1 cellular context compared by ENCODE assay signal in genomic region chr17:47709594-47709993, GRCh38.
TF ChIP-seq lines count a peak whose summit lies in the region.

No MANE protein-coding gene starts in this region.

TF ChIP-seq in A549, 52 proteins besides CTCF, POLR2A, EP300 and RAD21:
- no peak for TF ChIP-seq FOSL2 (IDR thresholded peaks at IDR 0.05)
- no peak for TF ChIP-seq FOSL2 (CRISPR knock-in tag; IDR thresholded peaks at IDR 0.05)
- TF ChIP-seq KDM1A (IDR thresholded peaks at IDR 0.05; ENCODE audit: low read depth), result 0 out of 2 replicates have a peak, but pooled peaks have one; percentile 27
